9 cellular contexts compared by ENCODE assay signal in genomic region chr4:8435656-8436121, GRCh38. TPM values are rescaled to one million over a fixed set of nuclear protein-coding genes. Genes with fewer than 3 reads are reported as not detected.
DNase-seq lines count a peak whose midpoint lies in the region; ATAC-seq and TF ChIP-seq lines count a peak whose summit lies in the region.
"Had no signal": no experiment of that assay in that cellular context is flagged by ENCODE, and none has a peak within 500 bp of the region (broad histone marks: within the 10 kb centered on the region; RNA-seq: fewer than 3 reads in every experiment).

No MANE protein-coding gene starts in this region.

- H3K9me3 Mint-ChIP-seq in CD8-positive, alpha-beta memory T cell = peaks cover 0 to 8% (median 0%) of the 10 kb centered on the region in 5 donors

- peak in 3 of 5 donors; percentile 5 to 22 (median 21) for DNase-seq in CD8-positive, alpha-beta memory T cell
- peak; percentile 14 to 37 for DNase-seq in cardiac fibroblast (ENCODE audit: low read depth in 2 of 2)
- no peak for DNase-seq in skeletal muscle cell (ENCODE audit: low read depth)
- DNase-seq in epidermal melanocyte (ENCODE audit: insufficient read length, low spot score) = no peak
- DNase-seq in DMS153 (lab: John Stamatoyannopoulos, UW) = no peak
- DNase-seq in pons (ENCODE audit: low spot score) = no peak

- CTCF ChIA-PET in CD8-positive, alpha-beta memory T cell (lab: Charles Lee) = interaction anchor here (0.8 to 1.1 kb wide), 2 partner anchors 8 to 9 kb away, joined by 3 read pairs; no protein-coding TSS in a partner anchor

- H3K36me3 Mint-ChIP-seq in CD8-positive, alpha-beta memory T cell = peaks cover 0 to 20% (median 2%) of the 10 kb centered on the region in 3 donors

- H3K36me3 ChIP-seq in CD8-positive, alpha-beta memory T cell (ENCODE audit: insufficient read depth, low read length) = no peaks in the 10 kb centered on the region

- H3K9me3 ChIP-seq in CD8-positive, alpha-beta memory T cell (ENCODE audit: low read length) = no peaks in the 10 kb centered on the region

- peaks cover 56 to 73% (median 69%) of the 10 kb centered on the region in 3 donors for H3K4me1 Mint-ChIP-seq in CD8-positive, alpha-beta memory T cell

- peak overlapping the region; percentile 71 to 98 (median 92) for H3K27ac Mint-ChIP-seq in CD8-positive, alpha-beta memory T cell

- peak overlapping the region; percentile 66 for H3K27ac ChIP-seq in CD8-positive, alpha-beta memory T cell (ENCODE audit: low read depth, low read length)
- H3K27ac ChIP-seq: HL-60 had no signal

- no peaks in the 10 kb centered on the region for H3K27me3 Mint-ChIP-seq in CD8-positive, alpha-beta memory T cell

- H3K4me3 Mint-ChIP-seq in CD8-positive, alpha-beta memory T cell = peak overlapping the region; percentile 72 to 90 (median 80)

- POLR2A ChIA-PET in CD8-positive, alpha-beta memory T cell (lab: Charles Lee) = interaction anchor here (0.7 kb wide), 1 partner anchor 615 kb away, joined by 6 read pairs; no protein-coding TSS in a partner anchor

- ATAC-seq in GM19438 (IDR thresholded peaks at IDR 0.05; ENCODE audit: low read depth, unreplicated experiment) (peak; percentile 65), HG03520 (IDR thresholded peaks at IDR 0.05; ENCODE audit: unreplicated experiment) (peak; percentile 56)

- H3K4me3 ChIP-seq in CD8-positive, alpha-beta memory T cell (ENCODE audit: low read length) = peak overlapping the region; percentile 58
- H3K4me3 ChIP-seq in cardiac fibroblast (replicated peaks in 1 of 2; ENCODE audit: low read depth in 2 of 2, low read length in 2 of 2) = peak overlapping the region; percentile 11 to 21
- peak overlapping the region; percentile 30 for H3K4me3 ChIP-seq in skeletal muscle cell (ENCODE audit: low read depth, low read length)

- TF ChIP-seq CTCF in cardiac fibroblast (IDR thresholded peaks at IDR 0.05; ENCODE audit: low read depth, low read length) = no peak

- no peaks in the 10 kb centered on the region for H3K27me3 ChIP-seq in CD8-positive, alpha-beta memory T cell (ENCODE audit: insufficient read depth, low read length, poor library complexity, severe bottlenecking)

- peaks cover 20% of the 10 kb centered on the region for H3K4me1 ChIP-seq in CD8-positive, alpha-beta memory T cell (ENCODE audit: insufficient read depth, low read length)

RNA-seq across cellular contexts. Expression of gene ACOX3, which starts 4.8 kb away (rescaled TPM):
- 10 to 100 TPM; 22.3 to 24.9 TPM for total RNA-seq in CD8-positive, alpha-beta memory T cell
- 14.2 TPM for polyA plus RNA-seq in CD8-positive, alpha-beta memory T cell

RNA-seq across cellular contexts. Expression of gene TRMT44, which starts 4.9 kb away (rescaled TPM):
- total RNA-seq in CD8-positive, alpha-beta memory T cell = 10 to 100 TPM; 25.2 to 25.6 TPM
- polyA plus RNA-seq in CD8-positive, alpha-beta memory T cell = 13.8 TPM

Comparison
In these comparisons a context has a peak if more than half of its experiments do, and no peak if none do; other contexts are left out.
1. DNase-seq: peak in CD8-positive, alpha-beta memory T cell (3 of 5) and cardiac fibroblast (2 of 2); none in skeletal muscle cell (single experiment), epidermal melanocyte (single experiment), DMS153 (single experiment) and pons (single experiment).
2. Peak in every context shown above with its lines, with median percentiles within 50 percentile points of each other: H3K4me3 ChIP-seq.